11 cellular contexts compared by ENCODE assay signal in genomic region chr16:8607214-8607613, GRCh38. TPM values are rescaled to one million over a fixed set of nuclear protein-coding genes. Genes with fewer than 3 reads are reported as not detected.
"Had no signal": no experiment of that assay in that cellular context is flagged by ENCODE, and none has a peak within 500 bp of the region (broad histone marks: within the 10 kb centered on the region; RNA-seq: fewer than 3 reads in every experiment).

No MANE protein-coding gene starts in this region.

- H3K27ac Mint-ChIP-seq: GM23338, H9, HFFc6, IgD-negative memory B cell had no signal

- H3K9ac ChIP-seq: KMS-11 had no signal

- DNase-seq: H9, HCEC 1CT, HFFc6, KBM-7 had no signal

- FAIRE-seq: H54, HepG2 had no signal

- H3K4me1 Mint-ChIP-seq: IgD-negative memory B cell had no signal

- H3K36me3 Mint-ChIP-seq: IgD-negative memory B cell had no signal

- H3K9me3 Mint-ChIP-seq: HFFc6 had no signal

- H3K27ac ChIP-seq: HL-60, KMS-11 had no signal

- H2AFZ ChIP-seq: GM23338 had no signal

- ATAC-seq: GM23338, HepG2 had no signal

- H3K4me2 ChIP-seq: GM23338, KMS-11 had no signal

- H3K4me3 ChIP-seq: GM23338 had no signal

- H3K4me3 Mint-ChIP-seq: GM23338, H9, HFFc6, IgD-negative memory B cell had no signal

RNA-seq across cellular contexts. Expression of gene TMEM114, which starts 16.9 kb away (rescaled TPM):
- total RNA-seq: HepG2, HFFc6, HT1080 had no signal
- polyA plus RNA-seq: HepG2, IgD-negative memory B cell had no signal
